In genomic region chr14:47919994-47920393, GRCh38 we compare ENCODE assay signal across 22 cellular contexts.
"Had no signal": no experiment of that assay in that cellular context is flagged by ENCODE, and none has a peak within 500 bp of the region (broad histone marks: within the 10 kb centered on the region; RNA-seq: fewer than 3 reads in every experiment).

No MANE protein-coding gene starts in this region.

- H3K36me3 Mint-ChIP-seq: immature natural killer cell; naive thymus-derived CD8-positive, alpha-beta T cell had no signal

- ATAC-seq: foreskin keratinocyte; left lobe of liver; mucosa of descending colon; naive thymus-derived CD8-positive, alpha-beta T cell; pancreas; sciatic nerve had no signal

- DNase-seq: erythroblast; foreskin keratinocyte; immature natural killer cell; mucosa of descending colon; naive thymus-derived CD8-positive, alpha-beta T cell; occipital lobe; retina; stimulated activated CD4-positive, alpha-beta T cell treated with anti-CD3 and anti-CD28 coated beads, Interleukin-2, amount 100 ng/mL, for 24 hours; stimulated activated CD4-positive, alpha-beta T cell treated with anti-CD3 and anti-CD28 coated beads, Interleukin-4, amount 100 ng/mL, for 4 hours; stimulated activated naive CD4-positive, alpha-beta T cell had no signal

- H3K27me3 Mint-ChIP-seq: dendritic cell treated with granulocyte-macrophage colony-stimulating factor and Interleukin-4, amounts not matched to agents 40 ng/mL and 50 ng/mL, for 4 days; naive thymus-derived CD8-positive, alpha-beta T cell had no signal

- H3K4me3 Mint-ChIP-seq: dendritic cell treated with granulocyte-macrophage colony-stimulating factor and Interleukin-4, amounts not matched to agents 40 ng/mL and 50 ng/mL, for 4 days; endodermal cell; immature natural killer cell; naive thymus-derived CD8-positive, alpha-beta T cell; neural crest cell had no signal

- H3K9me3 Mint-ChIP-seq: dendritic cell treated with granulocyte-macrophage colony-stimulating factor and Interleukin-4, amounts not matched to agents 40 ng/mL and 50 ng/mL, for 4 days; endodermal cell had no signal

- H3K36me3 ChIP-seq: pancreas, prostate gland, upper lobe of left lung had no signal

- H3K4me1 Mint-ChIP-seq: endodermal cell, immature natural killer cell, neural crest cell had no signal

- H3K27ac ChIP-seq: foreskin keratinocyte, pancreas, prostate gland, skin epidermis, upper lobe of left lung had no signal

- H3K27ac Mint-ChIP-seq: dendritic cell treated with granulocyte-macrophage colony-stimulating factor and Interleukin-4, amounts not matched to agents 40 ng/mL and 50 ng/mL, for 4 days; endodermal cell; immature natural killer cell; naive thymus-derived CD8-positive, alpha-beta T cell had no signal

- H3K4me1 ChIP-seq: foreskin keratinocyte, pancreas, prostate gland, upper lobe of left lung had no signal

- FAIRE-seq: colon, endothelial cell of umbilical vein, keratinocyte, pancreas had no signal

- H3K4me3 ChIP-seq: mucosa of descending colon, pancreas, prostate gland, skin epidermis, upper lobe of left lung had no signal

- H3K9me3 ChIP-seq: pancreas, prostate gland, upper lobe of left lung had no signal

- H3K27me3 ChIP-seq: foreskin keratinocyte, upper lobe of left lung had no signal
